Comparison of ENCODE assay signal across 16 cellular contexts in the genomic region with DNA sequence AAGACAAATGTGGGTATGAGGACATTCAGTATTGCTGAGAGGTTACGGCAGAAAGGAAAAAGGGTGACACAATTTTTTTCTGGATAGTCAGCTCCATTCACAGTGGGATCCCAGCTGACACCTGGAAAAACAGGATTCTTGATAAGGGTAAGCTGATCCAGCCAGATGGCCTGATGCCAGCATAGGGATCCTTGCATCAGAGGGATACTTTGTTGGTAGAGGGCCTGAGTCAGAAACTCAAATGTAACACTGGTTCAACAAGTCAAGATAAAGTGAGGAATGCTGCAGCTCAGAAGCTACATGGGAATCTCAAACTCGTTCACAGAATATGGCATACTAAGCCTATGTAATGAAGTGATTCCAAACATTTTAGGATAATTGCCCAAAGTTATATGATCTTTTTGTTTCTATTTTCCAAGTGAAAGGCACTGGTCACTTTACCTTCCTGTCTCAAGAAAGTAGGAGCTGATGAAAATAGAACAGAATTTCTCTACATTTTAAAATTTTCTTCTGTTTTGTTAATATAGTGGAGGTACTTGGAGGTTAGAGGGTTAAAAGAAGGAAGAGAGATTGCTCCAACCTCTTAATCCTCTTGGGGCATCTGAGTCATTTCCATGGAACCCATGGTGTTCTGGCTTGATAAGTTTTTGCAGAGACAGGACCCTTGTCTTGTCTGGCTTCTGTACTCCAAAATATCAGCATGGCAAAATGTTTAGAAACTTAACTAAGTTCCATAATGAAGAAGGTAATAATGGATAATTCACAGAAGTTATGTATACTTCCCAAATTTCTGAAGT.
DNase-seq lines count a peak whose midpoint lies in the region; ATAC-seq and TF ChIP-seq lines count a peak whose summit lies in the region.
"Had no signal": no experiment of that assay in that cellular context is flagged by ENCODE, and none has a peak within 500 bp of the region (broad histone marks: within the 10 kb centered on the region; RNA-seq: fewer than 3 reads in every experiment).

No MANE protein-coding gene starts in this region.

- ATAC-seq in PC-3: no peak
- ATAC-seq in foreskin keratinocyte: peak; percentile 95
- no peak; the same call in 1 of the 2 replicates for ATAC-seq in WTC11
- ATAC-seq in CD4-positive, alpha-beta T cell (ENCODE audit: poor library complexity): no peak
- ATAC-seq: esophagus mucosa had no signal

- no peaks in the 10 kb centered on the region for H3K9me3 ChIP-seq in PC-3 (ENCODE audit: low read length)
- H3K9me3 ChIP-seq in CD4-positive, alpha-beta T cell (ENCODE audit: control insufficient read depth, low read length): peaks cover 4% of the 10 kb centered on the region
- H3K9me3 ChIP-seq: neutrophil had no signal

- POLR2A ChIA-PET in PC-3 (lab: Charles Lee; ENCODE audit: unreplicated experiment) (no interaction called here), WTC11 (lab: Charles Lee) (no interaction called here)
- POLR2A ChIA-PET in CD4-positive, alpha-beta T cell (lab: Charles Lee): no interaction called here

- CTCF ChIA-PET in PC-3 (lab: Charles Lee): no interaction called here
- CTCF ChIA-PET in WTC11 (lab: Charles Lee): no interaction called here
- CTCF ChIA-PET in CD4-positive, alpha-beta T cell (lab: Charles Lee): no interaction called here

- H3K4me3 Mint-ChIP-seq in WTC11: no peak overlapping the region
- no peak overlapping the region for H3K4me3 Mint-ChIP-seq in CD4-positive, alpha-beta T cell

- H3K4me2 ChIP-seq in PC-3 (ENCODE audit: low read length): no peak overlapping the region

- H3K27me3 Mint-ChIP-seq in WTC11 (ENCODE audit: low read depth): no peaks in the 10 kb centered on the region
- no peaks in the 10 kb centered on the region for H3K27me3 Mint-ChIP-seq in CD4-positive, alpha-beta T cell

- H3K4me1 Mint-ChIP-seq in WTC11: peaks cover 9% of the 10 kb centered on the region
- H3K4me1 Mint-ChIP-seq in CD4-positive, alpha-beta T cell (ENCODE audit: low read depth): no peaks in the 10 kb centered on the region

- no peaks in the 10 kb centered on the region for H3K36me3 Mint-ChIP-seq in WTC11
- no peaks in the 10 kb centered on the region for H3K36me3 Mint-ChIP-seq in CD4-positive, alpha-beta T cell (ENCODE audit: low read depth)

- H2AFZ ChIP-seq in PC-3 (ENCODE audit: low read length): no peak overlapping the region

- no peaks in the 10 kb centered on the region for H4K20me1 ChIP-seq in PC-3 (ENCODE audit: low read length)

- no peaks in the 10 kb centered on the region for H3K9me2 ChIP-seq in PC-3 (replicated peaks; ENCODE audit: low read length)

- DNase-seq in NCI-H1092 (lab: John Stamatoyannopoulos, UW): peak; percentile 2
- DNase-seq in NCI-H1092 treated with DMSO at 0.1 percent for 48 hours (lab: John Stamatoyannopoulos, UW): no peak
- peak; percentile 73 for DNase-seq in PC-3
- peak; percentile 67 to 86 for DNase-seq in foreskin keratinocyte
- peak; percentile 53 for DNase-seq in skeletal muscle cell (ENCODE audit: low read depth)
- no peak for DNase-seq in DMS153 treated with DMSO at 0.1 percent for 48 hours (lab: John Stamatoyannopoulos, UW; ENCODE audit: unreplicated experiment)
- DNase-seq in WTC11 (ENCODE audit: low spot score): no peak
- no peak for DNase-seq in CD4-positive, alpha-beta T cell
- DNase-seq: 8988T; activated T-cell treated with anti-CD3 and anti-CD28 coated beads, Interleukin-2, amount 50 U/mL, for 1 hour; anterior cingulate cortex; NCI-H1694; SHP77; stimulated activated CD4-positive, alpha-beta T cell treated with anti-CD3 and anti-CD28 coated beads, Interleukin-2, amount 100 ng/mL, for 48 hours had no signal

- no peak overlapping the region for H3K27ac Mint-ChIP-seq in WTC11
- no peak overlapping the region for H3K27ac Mint-ChIP-seq in CD4-positive, alpha-beta T cell

- no peaks in the 10 kb centered on the region for H3K9me3 Mint-ChIP-seq in WTC11
- H3K9me3 Mint-ChIP-seq in CD4-positive, alpha-beta T cell: no peaks in the 10 kb centered on the region

- no peaks in the 10 kb centered on the region for H3K27me3 ChIP-seq in PC-3 (ENCODE audit: low read length)
- H3K27me3 ChIP-seq in foreskin keratinocyte: no peaks in the 10 kb centered on the region
- H3K27me3 ChIP-seq in CD4-positive, alpha-beta T cell (ENCODE audit: control insufficient read depth, insufficient read depth, low read length): no peaks in the 10 kb centered on the region
- H3K27me3 ChIP-seq: neutrophil had no signal

- intact Hi-C loops in PC-3 (cut with micrococcal nuclease): no loop called here
- intact Hi-C loops in CD4-positive, alpha-beta T cell (cut with DNase I, micrococcal nuclease): no loop called here

- H3K4me3 ChIP-seq in PC-3 (ENCODE audit: low read length): no peak overlapping the region
- no peak overlapping the region for H3K4me3 ChIP-seq in skeletal muscle cell (ENCODE audit: low read depth, low read length)

- H3K9ac ChIP-seq in PC-3 (ENCODE audit: low read length): no peak overlapping the region

- H3K36me3 ChIP-seq in PC-3 (ENCODE audit: low read depth, low read length): no peaks in the 10 kb centered on the region
- H3K36me3 ChIP-seq: neutrophil had no signal

- H3K27ac ChIP-seq in PC-3 (ENCODE audit: low read length): no peak overlapping the region
- H3K27ac ChIP-seq in foreskin keratinocyte: no peak overlapping the region
- H3K27ac ChIP-seq in CD4-positive, alpha-beta T cell (ENCODE audit: low read depth, low read length): no peak overlapping the region
- H3K27ac ChIP-seq: neutrophil had no signal

- H3K79me2 ChIP-seq in PC-3 (ENCODE audit: low read length): no peaks in the 10 kb centered on the region

- BruUV-seq in PC-3 (replicated peaks; lab: Mats Ljungman, UMichigan): no TSS peak

- TF ChIP-seq CTCF in PC-3 (conservative IDR thresholded peaks at IDR 0.05; ENCODE audit: low read depth, low read length): no peak
- TF ChIP-seq CTCF in foreskin keratinocyte (conservative IDR thresholded peaks at IDR 0.05): no peak
- no peak for TF ChIP-seq CTCF in WTC11 (IDR thresholded peaks at IDR 0.05)
- no peak for TF ChIP-seq CTCF in CD4-positive, alpha-beta T cell (IDR thresholded peaks at IDR 0.05)

- H3K4me1 ChIP-seq in PC-3 (ENCODE audit: insufficient read depth, low read length) (peaks cover 8% of the 10 kb centered on the region), foreskin keratinocyte (peaks cover 16% of the 10 kb centered on the region)

- no peaks in the 10 kb centered on the region for H3F3A ChIP-seq in PC-3 (ENCODE audit: low read length, unreplicated experiment)

TF ChIP-seq in WTC11, 78 proteins besides CTCF, POLR2A, EP300 and RAD21 (continues in another document):
- TF ChIP-seq, protein P1, sequence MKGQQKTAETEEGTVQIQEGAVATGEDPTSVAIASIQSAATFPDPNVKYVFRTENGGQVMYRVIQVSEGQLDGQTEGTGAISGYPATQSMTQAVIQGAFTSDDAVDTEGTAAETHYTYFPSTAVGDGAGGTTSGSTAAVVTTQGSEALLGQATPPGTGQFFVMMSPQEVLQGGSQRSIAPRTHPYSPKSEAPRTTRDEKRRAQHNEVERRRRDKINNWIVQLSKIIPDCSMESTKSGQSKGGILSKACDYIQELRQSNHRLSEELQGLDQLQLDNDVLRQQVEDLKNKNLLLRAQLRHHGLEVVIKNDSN (CRISPR knock-in tag; IDR thresholded peaks at IDR 0.05): no peak
- TF ChIP-seq ATF1 (CRISPR knock-in tag; IDR thresholded peaks at IDR 0.05): no peak
- no peak for TF ChIP-seq CBFB (CRISPR knock-in tag; IDR thresholded peaks at IDR 0.05; ENCODE audit: low read depth)
- no peak for TF ChIP-seq FOXP1 (CRISPR knock-in tag; IDR thresholded peaks at IDR 0.05; ENCODE audit: borderline replicate concordance)
- TF ChIP-seq GRHL2 (CRISPR knock-in tag; IDR thresholded peaks at IDR 0.05; ENCODE audit: insufficient replicate concordance, severe bottlenecking): no peak
- TF ChIP-seq PRRX2 (CRISPR knock-in tag; IDR thresholded peaks at IDR 0.05): no peak
- TF ChIP-seq, protein P2, sequence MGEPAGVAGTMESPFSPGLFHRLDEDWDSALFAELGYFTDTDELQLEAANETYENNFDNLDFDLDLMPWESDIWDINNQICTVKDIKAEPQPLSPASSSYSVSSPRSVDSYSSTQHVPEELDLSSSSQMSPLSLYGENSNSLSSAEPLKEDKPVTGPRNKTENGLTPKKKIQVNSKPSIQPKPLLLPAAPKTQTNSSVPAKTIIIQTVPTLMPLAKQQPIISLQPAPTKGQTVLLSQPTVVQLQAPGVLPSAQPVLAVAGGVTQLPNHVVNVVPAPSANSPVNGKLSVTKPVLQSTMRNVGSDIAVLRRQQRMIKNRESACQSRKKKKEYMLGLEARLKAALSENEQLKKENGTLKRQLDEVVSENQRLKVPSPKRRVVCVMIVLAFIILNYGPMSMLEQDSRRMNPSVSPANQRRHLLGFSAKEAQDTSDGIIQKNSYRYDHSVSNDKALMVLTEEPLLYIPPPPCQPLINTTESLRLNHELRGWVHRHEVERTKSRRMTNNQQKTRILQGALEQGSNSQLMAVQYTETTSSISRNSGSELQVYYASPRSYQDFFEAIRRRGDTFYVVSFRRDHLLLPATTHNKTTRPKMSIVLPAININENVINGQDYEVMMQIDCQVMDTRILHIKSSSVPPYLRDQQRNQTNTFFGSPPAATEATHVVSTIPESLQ (CRISPR knock-in tag; IDR thresholded peaks at IDR 0.05): no peak
- no peak for TF ChIP-seq FOXK1 (CRISPR knock-in tag; IDR thresholded peaks at IDR 0.05)
- TF ChIP-seq ELF4 (CRISPR knock-in tag; IDR thresholded peaks at IDR 0.05; ENCODE audit: low read depth): no peak
- TF ChIP-seq EMX1 (CRISPR knock-in tag; IDR thresholded peaks at IDR 0.05): no peak
- TF ChIP-seq, protein P3, sequence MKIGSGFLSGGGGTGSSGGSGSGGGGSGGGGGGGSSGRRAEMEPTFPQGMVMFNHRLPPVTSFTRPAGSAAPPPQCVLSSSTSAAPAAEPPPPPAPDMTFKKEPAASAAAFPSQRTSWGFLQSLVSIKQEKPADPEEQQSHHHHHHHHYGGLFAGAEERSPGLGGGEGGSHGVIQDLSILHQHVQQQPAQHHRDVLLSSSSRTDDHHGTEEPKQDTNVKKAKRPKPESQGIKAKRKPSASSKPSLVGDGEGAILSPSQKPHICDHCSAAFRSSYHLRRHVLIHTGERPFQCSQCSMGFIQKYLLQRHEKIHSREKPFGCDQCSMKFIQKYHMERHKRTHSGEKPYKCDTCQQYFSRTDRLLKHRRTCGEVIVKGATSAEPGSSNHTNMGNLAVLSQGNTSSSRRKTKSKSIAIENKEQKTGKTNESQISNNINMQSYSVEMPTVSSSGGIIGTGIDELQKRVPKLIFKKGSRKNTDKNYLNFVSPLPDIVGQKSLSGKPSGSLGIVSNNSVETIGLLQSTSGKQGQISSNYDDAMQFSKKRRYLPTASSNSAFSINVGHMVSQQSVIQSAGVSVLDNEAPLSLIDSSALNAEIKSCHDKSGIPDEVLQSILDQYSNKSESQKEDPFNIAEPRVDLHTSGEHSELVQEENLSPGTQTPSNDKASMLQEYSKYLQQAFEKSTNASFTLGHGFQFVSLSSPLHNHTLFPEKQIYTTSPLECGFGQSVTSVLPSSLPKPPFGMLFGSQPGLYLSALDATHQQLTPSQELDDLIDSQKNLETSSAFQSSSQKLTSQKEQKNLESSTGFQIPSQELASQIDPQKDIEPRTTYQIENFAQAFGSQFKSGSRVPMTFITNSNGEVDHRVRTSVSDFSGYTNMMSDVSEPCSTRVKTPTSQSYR (CRISPR knock-in tag; IDR thresholded peaks at IDR 0.05): no peak
- no peak for TF ChIP-seq HMGA2 (CRISPR knock-in tag; IDR thresholded peaks at IDR 0.05)
- no peak for TF ChIP-seq TEAD4 (CRISPR knock-in tag; IDR thresholded peaks at IDR 0.05)

Comparison
In these comparisons a context has a peak if more than half of its experiments do, and no peak if none do; other contexts are left out.
1. DNase-seq: peak in NCI-H1092 (single experiment), PC-3 (single experiment), foreskin keratinocyte (2 of 2) and skeletal muscle cell (single experiment); none in NCI-H1092 treated with DMSO at 0.1 percent for 48 hours (single experiment), DMS153 treated with DMSO at 0.1 percent for 48 hours (single experiment), WTC11 (single experiment) and CD4-positive, alpha-beta T cell (0 of 10).